Comparison of ENCODE assay signal across 1 cellular context in the genomic region with DNA sequence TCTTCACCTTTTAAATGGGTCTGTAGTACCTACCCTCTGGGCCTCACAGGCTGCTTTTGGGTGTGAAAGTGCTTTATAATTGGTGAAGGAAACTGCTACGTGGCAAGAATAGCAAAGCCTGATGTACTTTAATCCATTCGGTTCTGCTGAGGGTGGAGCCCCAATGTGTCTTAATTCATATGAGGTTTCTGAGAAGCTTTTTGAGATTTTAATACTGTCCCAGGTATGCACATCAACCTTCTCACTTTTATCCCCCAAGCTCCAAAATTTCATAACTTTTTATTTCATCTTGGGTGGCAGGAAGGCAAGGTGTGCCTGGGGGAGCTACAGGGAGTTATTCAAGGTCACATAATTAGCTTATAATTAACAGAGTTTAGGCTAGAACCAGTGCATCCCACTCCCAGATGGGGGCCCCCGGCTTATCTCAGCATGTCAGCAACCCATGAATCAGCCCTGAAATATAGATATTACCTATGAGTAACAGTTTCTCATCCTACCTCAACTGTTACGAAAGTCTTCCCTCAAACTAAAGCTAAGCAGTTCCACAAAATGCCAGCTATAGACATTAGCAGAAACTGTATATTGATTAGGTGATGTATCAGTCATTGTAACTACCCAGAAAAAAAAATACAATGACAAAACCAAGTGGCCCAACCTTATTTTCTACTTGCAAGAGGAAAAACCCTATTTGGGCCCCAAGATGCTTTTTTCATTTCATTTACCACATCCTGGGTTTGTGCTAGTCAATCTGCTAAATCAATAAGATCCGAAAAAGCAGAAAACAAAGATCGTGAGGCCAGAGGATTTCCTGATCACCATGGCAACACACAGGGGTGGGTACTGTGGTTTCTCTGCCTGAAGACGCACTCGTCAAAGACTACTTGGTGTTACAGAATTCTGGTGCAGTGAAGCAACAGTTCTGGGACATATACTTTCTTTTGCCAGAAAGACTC.
TF ChIP-seq lines count a peak whose summit lies in the region.

No MANE protein-coding gene starts in this region.

TF ChIP-seq in HepG2, 621 proteins besides CTCF, POLR2A, EP300 and RAD21:
- TF ChIP-seq, protein P1, sequence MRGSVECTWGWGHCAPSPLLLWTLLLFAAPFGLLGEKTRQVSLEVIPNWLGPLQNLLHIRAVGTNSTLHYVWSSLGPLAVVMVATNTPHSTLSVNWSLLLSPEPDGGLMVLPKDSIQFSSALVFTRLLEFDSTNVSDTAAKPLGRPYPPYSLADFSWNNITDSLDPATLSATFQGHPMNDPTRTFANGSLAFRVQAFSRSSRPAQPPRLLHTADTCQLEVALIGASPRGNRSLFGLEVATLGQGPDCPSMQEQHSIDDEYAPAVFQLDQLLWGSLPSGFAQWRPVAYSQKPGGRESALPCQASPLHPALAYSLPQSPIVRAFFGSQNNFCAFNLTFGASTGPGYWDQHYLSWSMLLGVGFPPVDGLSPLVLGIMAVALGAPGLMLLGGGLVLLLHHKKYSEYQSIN (CRISPR knock-in tag; IDR thresholded peaks at IDR 0.05; ENCODE audit: borderline replicate concordance) = no peak
- TF ChIP-seq, protein P2, sequence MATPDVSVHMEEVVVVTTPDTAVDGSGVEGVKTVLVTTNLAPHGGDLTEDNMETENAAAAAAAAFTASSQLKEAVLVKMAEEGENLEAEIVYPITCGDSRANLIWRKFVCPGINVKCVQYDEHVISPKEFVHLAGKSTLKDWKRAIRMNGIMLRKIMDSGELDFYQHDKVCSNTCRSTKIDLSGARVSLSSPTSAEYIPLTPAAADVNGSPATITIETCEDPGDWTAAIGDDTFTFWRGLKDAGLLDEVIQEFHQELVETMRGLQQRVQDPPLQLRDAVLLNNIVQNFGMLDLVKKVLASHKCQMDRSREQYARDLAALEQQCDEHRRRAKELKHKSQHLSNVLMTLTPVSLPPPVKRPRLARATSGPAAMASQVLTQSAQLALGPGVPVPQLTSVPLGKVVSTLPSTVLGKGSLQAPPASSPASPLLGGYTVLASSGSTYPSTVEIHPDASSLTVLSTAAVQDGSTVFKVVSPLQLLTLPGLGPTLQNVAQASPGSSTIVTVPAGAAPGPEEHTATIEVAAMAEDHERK (CRISPR knock-in tag; IDR thresholded peaks at IDR 0.05; ENCODE audit: low read depth) = no peak
- TF ChIP-seq ZNF619 (CRISPR knock-in tag; IDR thresholded peaks at IDR 0.05) (no peak), TMF1 (CRISPR knock-in tag; IDR thresholded peaks at IDR 0.05; ENCODE audit: low read depth) (no peak), ZNF17 (CRISPR knock-in tag; IDR thresholded peaks at IDR 0.05) (no peak), ZNF296 (CRISPR knock-in tag; conservative IDR thresholded peaks at IDR 0.05) (no peak), SUZ12 (IDR thresholded peaks at IDR 0.05; ENCODE audit: low read depth, low read length) (no peak), PAWR (CRISPR knock-in tag; IDR thresholded peaks at IDR 0.05; ENCODE audit: borderline replicate concordance) (no peak), AGO2 (optimal IDR thresholded peaks at IDR 0.05; ENCODE audit: low read depth, low read length) (no peak), ZNF180 (CRISPR knock-in tag; IDR thresholded peaks at IDR 0.05; ENCODE audit: borderline replicate concordance, low read depth) (no peak), ISL2 (CRISPR knock-in tag; IDR thresholded peaks at IDR 0.05) (no peak), ZNF563 (CRISPR knock-in tag; IDR thresholded peaks at IDR 0.05) (no peak), ZFP36 (IDR thresholded peaks at IDR 0.05; ENCODE audit: borderline replicate concordance, low read depth, low read length, partially characterized antibody) (no peak), CAMTA2 (CRISPR knock-in tag; IDR thresholded peaks at IDR 0.05; ENCODE audit: borderline replicate concordance) (no peak), HDAC1 (CRISPR knock-in tag; IDR thresholded peaks at IDR 0.05) (no peak)
- TF ChIP-seq, protein P3, sequence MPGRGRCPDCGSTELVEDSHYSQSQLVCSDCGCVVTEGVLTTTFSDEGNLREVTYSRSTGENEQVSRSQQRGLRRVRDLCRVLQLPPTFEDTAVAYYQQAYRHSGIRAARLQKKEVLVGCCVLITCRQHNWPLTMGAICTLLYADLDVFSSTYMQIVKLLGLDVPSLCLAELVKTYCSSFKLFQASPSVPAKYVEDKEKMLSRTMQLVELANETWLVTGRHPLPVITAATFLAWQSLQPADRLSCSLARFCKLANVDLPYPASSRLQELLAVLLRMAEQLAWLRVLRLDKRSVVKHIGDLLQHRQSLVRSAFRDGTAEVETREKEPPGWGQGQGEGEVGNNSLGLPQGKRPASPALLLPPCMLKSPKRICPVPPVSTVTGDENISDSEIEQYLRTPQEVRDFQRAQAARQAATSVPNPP (CRISPR knock-in tag; IDR thresholded peaks at IDR 0.05) = no peak
- TF ChIP-seq, protein P4, sequence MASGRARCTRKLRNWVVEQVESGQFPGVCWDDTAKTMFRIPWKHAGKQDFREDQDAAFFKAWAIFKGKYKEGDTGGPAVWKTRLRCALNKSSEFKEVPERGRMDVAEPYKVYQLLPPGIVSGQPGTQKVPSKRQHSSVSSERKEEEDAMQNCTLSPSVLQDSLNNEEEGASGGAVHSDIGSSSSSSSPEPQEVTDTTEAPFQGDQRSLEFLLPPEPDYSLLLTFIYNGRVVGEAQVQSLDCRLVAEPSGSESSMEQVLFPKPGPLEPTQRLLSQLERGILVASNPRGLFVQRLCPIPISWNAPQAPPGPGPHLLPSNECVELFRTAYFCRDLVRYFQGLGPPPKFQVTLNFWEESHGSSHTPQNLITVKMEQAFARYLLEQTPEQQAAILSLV (CRISPR knock-in tag; IDR thresholded peaks at IDR 0.05; ENCODE audit: borderline replicate concordance) = no peak
- TF ChIP-seq, protein P5, sequence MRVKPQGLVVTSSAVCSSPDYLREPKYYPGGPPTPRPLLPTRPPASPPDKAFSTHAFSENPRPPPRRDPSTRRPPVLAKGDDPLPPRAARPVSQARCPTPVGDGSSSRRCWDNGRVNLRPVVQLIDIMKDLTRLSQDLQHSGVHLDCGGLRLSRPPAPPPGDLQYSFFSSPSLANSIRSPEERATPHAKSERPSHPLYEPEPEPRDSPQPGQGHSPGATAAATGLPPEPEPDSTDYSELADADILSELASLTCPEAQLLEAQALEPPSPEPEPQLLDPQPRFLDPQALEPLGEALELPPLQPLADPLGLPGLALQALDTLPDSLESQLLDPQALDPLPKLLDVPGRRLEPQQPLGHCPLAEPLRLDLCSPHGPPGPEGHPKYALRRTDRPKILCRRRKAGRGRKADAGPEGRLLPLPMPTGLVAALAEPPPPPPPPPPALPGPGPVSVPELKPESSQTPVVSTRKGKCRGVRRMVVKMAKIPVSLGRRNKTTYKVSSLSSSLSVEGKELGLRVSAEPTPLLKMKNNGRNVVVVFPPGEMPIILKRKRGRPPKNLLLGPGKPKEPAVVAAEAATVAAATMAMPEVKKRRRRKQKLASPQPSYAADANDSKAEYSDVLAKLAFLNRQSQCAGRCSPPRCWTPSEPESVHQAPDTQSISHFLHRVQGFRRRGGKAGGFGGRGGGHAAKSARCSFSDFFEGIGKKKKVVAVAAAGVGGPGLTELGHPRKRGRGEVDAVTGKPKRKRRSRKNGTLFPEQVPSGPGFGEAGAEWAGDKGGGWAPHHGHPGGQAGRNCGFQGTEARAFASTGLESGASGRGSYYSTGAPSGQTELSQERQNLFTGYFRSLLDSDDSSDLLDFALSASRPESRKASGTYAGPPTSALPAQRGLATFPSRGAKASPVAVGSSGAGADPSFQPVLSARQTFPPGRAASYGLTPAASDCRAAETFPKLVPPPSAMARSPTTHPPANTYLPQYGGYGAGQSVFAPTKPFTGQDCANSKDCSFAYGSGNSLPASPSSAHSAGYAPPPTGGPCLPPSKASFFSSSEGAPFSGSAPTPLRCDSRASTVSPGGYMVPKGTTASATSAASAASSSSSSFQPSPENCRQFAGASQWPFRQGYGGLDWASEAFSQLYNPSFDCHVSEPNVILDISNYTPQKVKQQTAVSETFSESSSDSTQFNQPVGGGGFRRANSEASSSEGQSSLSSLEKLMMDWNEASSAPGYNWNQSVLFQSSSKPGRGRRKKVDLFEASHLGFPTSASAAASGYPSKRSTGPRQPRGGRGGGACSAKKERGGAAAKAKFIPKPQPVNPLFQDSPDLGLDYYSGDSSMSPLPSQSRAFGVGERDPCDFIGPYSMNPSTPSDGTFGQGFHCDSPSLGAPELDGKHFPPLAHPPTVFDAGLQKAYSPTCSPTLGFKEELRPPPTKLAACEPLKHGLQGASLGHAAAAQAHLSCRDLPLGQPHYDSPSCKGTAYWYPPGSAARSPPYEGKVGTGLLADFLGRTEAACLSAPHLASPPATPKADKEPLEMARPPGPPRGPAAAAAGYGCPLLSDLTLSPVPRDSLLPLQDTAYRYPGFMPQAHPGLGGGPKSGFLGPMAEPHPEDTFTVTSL (CRISPR knock-in tag; IDR thresholded peaks at IDR 0.05; ENCODE audit: borderline replicate concordance) = no peak
TF ChIP-seq in HepG2: peak in this region for 0.
